In the genomic region with DNA sequence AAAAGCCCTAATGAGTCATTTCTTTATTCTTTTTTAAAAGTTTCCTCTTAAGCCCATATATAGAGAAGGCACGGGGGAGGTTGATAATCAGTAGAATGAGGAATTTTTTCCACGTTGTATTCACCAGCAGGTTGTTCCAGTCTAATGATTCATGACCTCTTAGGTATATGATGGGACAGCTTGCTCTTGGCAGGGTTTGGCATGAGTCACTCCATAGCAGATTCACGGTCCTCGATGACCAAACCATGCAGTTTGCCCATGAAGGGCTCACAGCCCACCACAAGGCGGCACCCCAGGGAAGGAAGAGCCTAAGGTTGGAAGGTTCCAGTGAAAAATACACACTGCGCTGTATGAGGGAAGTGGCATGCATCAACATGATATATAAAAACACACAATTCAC, we compare ENCODE assay signal across 8 cellular contexts.
DNase-seq lines count a peak whose midpoint lies in the region; ATAC-seq and TF ChIP-seq lines count a peak whose summit lies in the region.

No MANE protein-coding gene starts in this region.

- peaks cover 5% of the 10 kb centered on the region for H3K4me1 Mint-ChIP-seq in osteocyte (ENCODE audit: unreplicated experiment)

- H3K36me3 Mint-ChIP-seq in osteocyte (ENCODE audit: unreplicated experiment) = no peaks in the 10 kb centered on the region

- H3K9me3 Mint-ChIP-seq in osteocyte (ENCODE audit: unreplicated experiment) = no peaks in the 10 kb centered on the region

- intact Hi-C loops in left cardiac atrium (cut with DNase I) (no loop called here), cardiac septum (cut with DNase I) (no loop called here)

- DNase-seq in left cardiac atrium (peak; percentile 46), cardiac septum (ENCODE audit: low spot score) (no peak), SW 1271 (lab: John Stamatoyannopoulos, UW) (peak; percentile 51 to 72), cardiac fibroblast (ENCODE audit: low read depth in 2 of 2) (peak; percentile 91 to 96), osteocyte (ENCODE audit: extremely low spot score, unreplicated experiment) (no peak), hippocampal formation (lab: John Stamatoyannopoulos, UW) (no peak), NCI-H1105 (lab: John Stamatoyannopoulos, UW) (no peak)

- peak; percentile 78 for TF ChIP-seq CTCF in cardiac fibroblast (IDR thresholded peaks at IDR 0.05; ENCODE audit: low read depth, low read length)
- TF ChIP-seq CTCF in osteocyte (IDR thresholded peaks at IDR 0.05) = peak; percentile 59

- ATAC-seq in left cardiac atrium (peak in 1 of 2 donors; percentile 96), GM18861 (IDR thresholded peaks at IDR 0.05; ENCODE audit: unreplicated experiment) (no peak)

- H3K4me3 ChIP-seq in cardiac fibroblast (replicated peaks in 1 of 2; ENCODE audit: low read depth in 2 of 2, low read length in 2 of 2) = no peak overlapping the region

- no peak overlapping the region for H3K4me3 Mint-ChIP-seq in osteocyte (ENCODE audit: unreplicated experiment)

- peak overlapping the region; percentile 40 for H3K27ac Mint-ChIP-seq in osteocyte (ENCODE audit: unreplicated experiment)

- H3K27me3 Mint-ChIP-seq in osteocyte (ENCODE audit: unreplicated experiment) = no peaks in the 10 kb centered on the region

Comparison
In these comparisons a context has a peak if more than half of its experiments do, and no peak if none do; other contexts are left out.
1. DNase-seq: peak in left cardiac atrium (single experiment), SW 1271 (2 of 2) and cardiac fibroblast (2 of 2); none in cardiac septum (single experiment), osteocyte (single experiment), hippocampal formation (0 of 2) and NCI-H1105 (single experiment).